8 cellular contexts compared by ENCODE assay signal in the genomic region with DNA sequence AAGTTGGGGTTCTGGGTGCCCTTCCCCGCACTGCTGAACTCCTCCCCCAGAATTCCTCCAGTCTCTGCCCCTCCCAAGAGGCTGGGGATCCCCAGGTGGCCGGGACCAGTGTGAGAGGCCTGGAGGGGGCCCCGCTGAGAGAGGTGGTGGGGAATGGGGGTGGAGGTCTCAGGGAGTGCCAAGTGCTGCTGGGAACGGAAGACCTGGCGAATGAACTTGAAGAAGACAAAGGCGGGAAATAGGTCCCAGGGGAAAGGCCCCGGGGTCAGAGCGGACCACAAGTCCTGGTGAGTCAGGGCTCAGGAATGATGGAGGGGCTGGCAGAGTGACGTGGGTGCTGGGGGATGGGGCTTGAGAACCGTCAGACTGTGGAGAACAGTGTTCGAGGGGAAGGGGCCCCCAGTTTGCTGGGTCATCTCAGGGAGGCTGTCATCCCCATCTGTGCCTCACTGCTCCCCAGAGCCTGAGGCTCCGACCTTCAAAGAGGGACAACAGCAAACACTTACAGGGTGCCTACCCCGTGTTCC. TPM values are rescaled to one million over a fixed set of nuclear protein-coding genes. Genes with fewer than 3 reads are reported as not detected.
DNase-seq lines count a peak whose midpoint lies in the region; ATAC-seq and TF ChIP-seq lines count a peak whose summit lies in the region.

No MANE protein-coding gene starts in this region.

- peak overlapping the region; percentile 53 for H3K27ac ChIP-seq in endodermal cell (ENCODE audit: low read depth, low read length)
- peak overlapping the region; percentile 66 for H3K27ac ChIP-seq in mesendoderm (ENCODE audit: low read depth, low read length)

- no peak overlapping the region for H2AK5ac ChIP-seq in mesendoderm (ENCODE audit: low read length)

- H3K4me1 ChIP-seq in endodermal cell (ENCODE audit: control insufficient read depth, insufficient read depth, low read length) (peaks cover 6% of the 10 kb centered on the region), mesendoderm (ENCODE audit: control insufficient read depth, low read depth, low read length) (peaks cover 5% of the 10 kb centered on the region)

- H2BK15ac ChIP-seq in mesendoderm (replicated peaks; ENCODE audit: low read depth), result no peak overlapping the region

- peak overlapping the region; percentile 84 for H2BK5ac ChIP-seq in mesendoderm (ENCODE audit: low read length)

- H3K23ac ChIP-seq in mesendoderm (ENCODE audit: low read length), result no peak overlapping the region

- H3K4me3 ChIP-seq in endodermal cell (ENCODE audit: low read length) (no peak overlapping the region), mesendoderm (ENCODE audit: low read length) (no peak overlapping the region)

- no peak overlapping the region for H4K8ac ChIP-seq in mesendoderm (ENCODE audit: low read depth, low read length)

- H3K4me2 ChIP-seq in mesendoderm (ENCODE audit: low read length), result peak overlapping the region; percentile 36

- H3K9me3 Mint-ChIP-seq in endodermal cell, result no peaks in the 10 kb centered on the region
- H3K9me3 Mint-ChIP-seq in activated T-helper 2 cell treated with anti-CD3 and anti-CD28 coated beads, Interferon-gamma antibody, Interleukin-2, Interleukin-4, amounts not matched to agents 10 μg/mL and 5 μg/mL and 100 μg/mL, durations not matched to agents 14 hours and 24 hours and 36 hours, result no peaks in the 10 kb centered on the region

- H3K9ac ChIP-seq in endodermal cell (ENCODE audit: extremely low read depth, low read length, poor library complexity, severe bottlenecking) (peak overlapping the region; percentile 53), mesendoderm (ENCODE audit: low read length) (peak overlapping the region; percentile 56)

- peaks cover 15% of the 10 kb centered on the region for H3K27me3 Mint-ChIP-seq in endodermal cell (ENCODE audit: insufficient read depth)
- H3K27me3 Mint-ChIP-seq in activated T-helper 2 cell treated with anti-CD3 and anti-CD28 coated beads, Interferon-gamma antibody, Interleukin-2, Interleukin-4, amounts not matched to agents 10 μg/mL and 5 μg/mL and 100 μg/mL, durations not matched to agents 14 hours and 24 hours and 36 hours (ENCODE audit: low read depth), result peaks cover 34% of the 10 kb centered on the region

- H3K4ac ChIP-seq in mesendoderm (ENCODE audit: low read depth, low read length), result peak overlapping the region; percentile 73

- H3K36me3 Mint-ChIP-seq in endodermal cell (ENCODE audit: low read depth), result no peaks in the 10 kb centered on the region
- no peaks in the 10 kb centered on the region for H3K36me3 Mint-ChIP-seq in activated T-helper 2 cell treated with anti-CD3 and anti-CD28 coated beads, Interferon-gamma antibody, Interleukin-2, Interleukin-4, amounts not matched to agents 10 μg/mL and 5 μg/mL and 100 μg/mL, durations not matched to agents 14 hours and 24 hours and 36 hours (ENCODE audit: low read depth)

- intact Hi-C loops in activated T-helper 2 cell treated with anti-CD3 and anti-CD28 coated beads, Interferon-gamma antibody, Interleukin-2, Interleukin-4, amounts not matched to agents 10 μg/mL and 5 μg/mL and 100 μg/mL, durations not matched to agents 14 hours and 24 hours and 36 hours (cut with micrococcal nuclease), result no loop called here

- H3K27me3 ChIP-seq in endodermal cell (ENCODE audit: control insufficient read depth, insufficient read depth, low read length, poor library complexity, severe bottlenecking) (peaks cover 14% of the 10 kb centered on the region), mesendoderm (ENCODE audit: insufficient read depth, low read length, poor library complexity) (no peaks in the 10 kb centered on the region)

- WGBS in endodermal cell (ENCODE audit: insufficient coverage in 1 of 2, insufficient read length in 1 of 2), 2 experiments, result 18 to 41% methylated on average over 6 to 13 of the region's 13 CpGs
- no CpG with 5 or more reads among the region's 13 CpGs for WGBS in mesendoderm (ENCODE audit: extremely low coverage, insufficient coverage, low lambda C conversion rate)

- no peaks in the 10 kb centered on the region for H3K79me2 ChIP-seq in mesendoderm (ENCODE audit: control insufficient read depth, insufficient read depth, low read length)

- H3K9me3 ChIP-seq in endodermal cell (ENCODE audit: control insufficient read depth, low read length), result no peaks in the 10 kb centered on the region

- no peak for TF ChIP-seq CTCF in endodermal cell (conservative IDR thresholded peaks at IDR 0.05)

- H3K36me3 ChIP-seq in endodermal cell (ENCODE audit: control insufficient read depth, insufficient read depth, low read length) (no peaks in the 10 kb centered on the region), mesendoderm (ENCODE audit: control insufficient read depth, insufficient read depth, low read length) (no peaks in the 10 kb centered on the region)

- peak overlapping the region; percentile 42 for H3K56ac ChIP-seq in mesendoderm (ENCODE audit: low read length)

- H3K4me3 Mint-ChIP-seq in endodermal cell, result peak overlapping the region; percentile 38
- no peak overlapping the region for H3K4me3 Mint-ChIP-seq in activated T-helper 2 cell treated with anti-CD3 and anti-CD28 coated beads, Interferon-gamma antibody, Interleukin-2, Interleukin-4, amounts not matched to agents 10 μg/mL and 5 μg/mL and 100 μg/mL, durations not matched to agents 14 hours and 24 hours and 36 hours (ENCODE audit: low read depth)

- peak overlapping the region; percentile 71 for H3K18ac ChIP-seq in mesendoderm (ENCODE audit: low read length)

- H2BK120ac ChIP-seq in mesendoderm (ENCODE audit: low read depth, low read length), result peak overlapping the region; percentile 74

- H3K4me1 Mint-ChIP-seq in endodermal cell, result peaks cover 12% of the 10 kb centered on the region
- H3K4me1 Mint-ChIP-seq in activated T-helper 2 cell treated with anti-CD3 and anti-CD28 coated beads, Interferon-gamma antibody, Interleukin-2, Interleukin-4, amounts not matched to agents 10 μg/mL and 5 μg/mL and 100 μg/mL, durations not matched to agents 14 hours and 24 hours and 36 hours (ENCODE audit: low read depth), result no peaks in the 10 kb centered on the region

- peak overlapping the region; percentile 88 for H3K27ac Mint-ChIP-seq in endodermal cell
- H3K27ac Mint-ChIP-seq in activated T-helper 2 cell treated with anti-CD3 and anti-CD28 coated beads, Interferon-gamma antibody, Interleukin-2, Interleukin-4, amounts not matched to agents 10 μg/mL and 5 μg/mL and 100 μg/mL, durations not matched to agents 14 hours and 24 hours and 36 hours, result no peak overlapping the region

- DNase-seq in AG08396 (ENCODE audit: low spot score) (peak; percentile 87), HuH-7.5 (ENCODE audit: low spot score) (peak; percentile 87), endodermal cell (peak; percentile 96), mesendoderm (peak; percentile 99), middle frontal gyrus (ENCODE audit: extremely low spot score, low spot score) (no peak), NCI-H187 treated with DMSO at 0.1 percent for 48 hours (lab: John Stamatoyannopoulos, UW) (no peak)
- no peak for DNase-seq in activated T-helper 2 cell treated with anti-CD3 and anti-CD28 coated beads, Interferon-gamma antibody, Interleukin-2, Interleukin-4, amounts not matched to agents 10 μg/mL and 5 μg/mL and 100 μg/mL, durations not matched to agents 14 hours and 24 hours and 36 hours (ENCODE audit: low spot score)

- H4K5ac ChIP-seq in mesendoderm (ENCODE audit: low read length), result no peak overlapping the region

- no peak for ATAC-seq in GM21576 (IDR thresholded peaks at IDR 0.05; ENCODE audit: unreplicated experiment)

- no peaks in the 10 kb centered on the region for H3K79me1 ChIP-seq in mesendoderm (ENCODE audit: low read length)

RNA-seq across cellular contexts. Expression of a gene that starts 15.8 kb away (rescaled TPM):
- total RNA-seq in endodermal cell, result 10 to 100 TPM; 28.9 to 67.8 TPM
- polyA plus RNA-seq in endodermal cell (2013, experiment 1 of 2), result 26.9 TPM
- 24.3 TPM for polyA plus RNA-seq in endodermal cell (2013, experiment 2 of 2)
- 6.6 TPM for polyA plus RNA-seq in mesendoderm (2013, experiment 1 of 2)
- 6.7 TPM for polyA plus RNA-seq in mesendoderm (2013, experiment 2 of 2)
- not detected in 2 replicates for total RNA-seq in activated T-helper 2 cell treated with anti-CD3 and anti-CD28 coated beads, Interferon-gamma antibody, Interleukin-2, Interleukin-4, amounts not matched to agents 10 μg/mL and 5 μg/mL and 100 μg/mL, durations not matched to agents 14 hours and 24 hours and 36 hours

RNA-seq across cellular contexts. Expression of a gene that starts 35.5 kb away (rescaled TPM):
- 1 to 10 TPM in 1 of 2 donors, under 1 TPM in 1; 0.86 to 1.4 TPM for total RNA-seq in endodermal cell
- 0.21 TPM for polyA plus RNA-seq in endodermal cell (2013, experiment 1 of 2)
- polyA plus RNA-seq in endodermal cell (2013, experiment 2 of 2), result 0.75 TPM
- polyA plus RNA-seq in mesendoderm (2013, experiment 1 of 2), result 0.59 TPM
- 0.42 TPM for polyA plus RNA-seq in mesendoderm (2013, experiment 2 of 2)
- total RNA-seq in activated T-helper 2 cell treated with anti-CD3 and anti-CD28 coated beads, Interferon-gamma antibody, Interleukin-2, Interleukin-4, amounts not matched to agents 10 μg/mL and 5 μg/mL and 100 μg/mL, durations not matched to agents 14 hours and 24 hours and 36 hours, result 0.18 and 0.37 TPM in 2 replicates

RNA-seq across cellular contexts. Expression of a gene that starts 40.3 kb away (rescaled TPM):
- 1 to 10 TPM; 3.7 to 3.9 TPM for total RNA-seq in endodermal cell
- polyA plus RNA-seq in endodermal cell (2013, experiment 1 of 2), result 2.4 TPM
- 2.2 TPM for polyA plus RNA-seq in endodermal cell (2013, experiment 2 of 2)
- 0.14 TPM for polyA plus RNA-seq in mesendoderm (2013, experiment 1 of 2)
- 0.24 TPM for polyA plus RNA-seq in mesendoderm (2013, experiment 2 of 2)
- 0.27 TPM in 1 of 2 replicates, not detected in the other for total RNA-seq in activated T-helper 2 cell treated with anti-CD3 and anti-CD28 coated beads, Interferon-gamma antibody, Interleukin-2, Interleukin-4, amounts not matched to agents 10 μg/mL and 5 μg/mL and 100 μg/mL, durations not matched to agents 14 hours and 24 hours and 36 hours

RNA-seq across cellular contexts. Expression of a gene that starts 57.0 kb away (rescaled TPM):
- under 1 TPM; 0.33 to 0.66 TPM for total RNA-seq in endodermal cell
- 0.18 TPM for polyA plus RNA-seq in endodermal cell (2013, experiment 1 of 2)
- polyA plus RNA-seq in endodermal cell (2013, experiment 2 of 2), result 0.12 TPM
- 0.01 TPM for polyA plus RNA-seq in mesendoderm (2013, experiment 1 of 2)
- polyA plus RNA-seq in mesendoderm (2013, experiment 2 of 2), result 0.04 TPM
- 0.05 and 0.09 TPM in 2 replicates for total RNA-seq in activated T-helper 2 cell treated with anti-CD3 and anti-CD28 coated beads, Interferon-gamma antibody, Interleukin-2, Interleukin-4, amounts not matched to agents 10 μg/mL and 5 μg/mL and 100 μg/mL, durations not matched to agents 14 hours and 24 hours and 36 hours

Comparison
In these comparisons a context has a peak if more than half of its experiments do, and no peak if none do; other contexts are left out.
1. DNase-seq: peak in AG08396 (single experiment), HuH-7.5 (single experiment), endodermal cell (single experiment) and mesendoderm (single experiment); none in middle frontal gyrus (single experiment), activated T-helper 2 cell treated with anti-CD3 and anti-CD28 coated beads, Interferon-gamma antibody, Interleukin-2, Interleukin-4, amounts not matched to agents 10 μg/mL and 5 μg/mL and 100 μg/mL, durations not matched to agents 14 hours and 24 hours and 36 hours (single experiment) and NCI-H187 treated with DMSO at 0.1 percent for 48 hours (single experiment).
2. RNA of a gene that starts 15.8 kb away (total RNA-seq): 28.9 to 67.8 TPM in endodermal cell; not detected in activated T-helper 2 cell treated with anti-CD3 and anti-CD28 coated beads, Interferon-gamma antibody, Interleukin-2, Interleukin-4, amounts not matched to agents 10 μg/mL and 5 μg/mL and 100 μg/mL, durations not matched to agents 14 hours and 24 hours and 36 hours; every median in the first group is over 10 times any median in the second.